Comparison of ENCODE assay signal across 19 cellular contexts in the genomic region with DNA sequence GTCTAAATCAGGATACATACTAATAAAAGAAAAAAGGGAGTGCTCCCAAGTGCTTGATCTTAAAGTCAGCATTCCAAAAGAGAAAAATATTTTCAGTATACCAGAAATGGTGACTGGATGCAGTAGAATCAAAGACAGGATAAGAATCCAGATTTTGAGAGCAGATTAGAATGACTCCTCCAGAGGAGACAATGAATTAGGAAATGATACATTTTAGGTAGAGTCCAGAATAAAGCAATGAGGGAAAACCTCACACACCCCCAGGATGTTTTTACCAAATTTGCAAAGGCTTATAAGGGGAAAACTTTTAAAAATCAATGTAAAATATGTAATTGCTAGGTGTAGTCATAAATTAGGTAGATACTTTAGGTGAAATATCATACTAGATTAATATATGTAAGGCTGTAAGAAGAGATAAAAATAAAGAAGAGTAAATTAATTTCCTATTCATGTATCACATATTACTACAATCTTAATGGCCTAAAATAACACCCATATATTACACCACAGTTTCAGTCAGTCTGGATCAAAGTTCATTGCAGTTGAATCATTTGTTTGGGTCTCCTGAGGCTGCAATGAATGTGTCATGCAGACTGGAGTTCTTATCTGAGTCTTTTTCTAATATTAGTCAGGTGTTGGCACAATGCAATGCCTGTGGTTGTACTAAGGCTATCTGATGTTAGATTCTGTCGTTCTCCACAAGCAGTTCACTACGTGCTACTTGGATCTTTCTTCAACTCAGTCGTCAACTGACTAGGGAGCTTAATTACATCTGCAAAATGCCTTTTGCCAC.
A peak's percentile ranks its signal among the peaks of the same experiment; 100 is the strongest.
DNase-seq lines count a peak whose midpoint lies in the region; ATAC-seq and TF ChIP-seq lines count a peak whose summit lies in the region.
"Had no signal": no experiment of that assay in that cellular context is flagged by ENCODE, and none has a peak within 500 bp of the region (broad histone marks: within the 10 kb centered on the region; RNA-seq: fewer than 3 reads in every experiment).

No MANE protein-coding gene starts in this region.

- H3K4me1 Mint-ChIP-seq in osteocyte (ENCODE audit: unreplicated experiment), result no peaks in the 10 kb centered on the region
- H3K4me1 Mint-ChIP-seq: memory B cell, WTC11 had no signal

- no peak overlapping the region for H3K27ac Mint-ChIP-seq in osteocyte (ENCODE audit: unreplicated experiment)
- H3K27ac Mint-ChIP-seq: activated T-helper 2 cell treated with anti-CD3 and anti-CD28 coated beads, Interferon-gamma antibody, Interleukin-2, Interleukin-4, amounts not matched to agents 10 μg/mL and 5 μg/mL and 100 μg/mL, durations not matched to agents 14 hours and 24 hours and 36 hours; memory B cell; WTC11 had no signal

- 45% methylated on average over 3 of the region's 3 CpGs for WGBS in smooth muscle cell (ENCODE audit: low lambda C conversion rate)
- WGBS in esophagus muscularis mucosa, result 61% methylated on average over 3 of the region's 3 CpGs

- H3K27me3 Mint-ChIP-seq in osteocyte (ENCODE audit: unreplicated experiment), result no peaks in the 10 kb centered on the region
- H3K27me3 Mint-ChIP-seq: memory B cell had no signal

- intact Hi-C loops in left ventricle myocardium superior (cut with micrococcal nuclease) (no loop called here), esophagus muscularis mucosa (cut with DNase I) (no loop called here)

- peak overlapping the region; percentile 13 for H3K4me2 ChIP-seq in smooth muscle cell
- H3K4me2 ChIP-seq: BLaER1 had no signal

- no peaks in the 10 kb centered on the region for H3K9me3 Mint-ChIP-seq in osteocyte (ENCODE audit: unreplicated experiment)

- no peaks in the 10 kb centered on the region for H3K79me2 ChIP-seq in smooth muscle cell (ENCODE audit: low read depth)

- peak; percentile 82 for ATAC-seq in left ventricle myocardium superior
- ATAC-seq: WTC11 had no signal

- DNase-seq in MG63 (peak; percentile 52), choroid plexus epithelial cell (ENCODE audit: low read depth) (peak; percentile 0), left ventricle myocardium superior (no peak), smooth muscle cell (lab: John Stamatoyannopoulos, UW; ENCODE audit: unreplicated experiment) (no peak), GOT3 (lab: John Stamatoyannopoulos, UW) (no peak), esophagus muscularis mucosa (ENCODE audit: extremely low spot score) (no peak), osteocyte (ENCODE audit: extremely low spot score, unreplicated experiment) (no peak)
- DNase-seq: DMS79; dorsolateral prefrontal cortex; IMR-90; NCI-H1092; NCI-H82; sigmoid colon; stimulated activated CD4-positive, alpha-beta T cell treated with anti-CD3 and anti-CD28 coated beads, Interleukin-4, amount 100 ng/mL, for 4 hours; thyroid gland had no signal

- TF ChIP-seq CTCF in choroid plexus epithelial cell (conservative IDR thresholded peaks at IDR 0.05; ENCODE audit: low read depth, low read length) (no peak), smooth muscle cell (IDR thresholded peaks at IDR 0.05; ENCODE audit: borderline replicate concordance, insufficient read depth, poor library complexity, severe bottlenecking) (no peak), esophagus muscularis mucosa (IDR thresholded peaks at IDR 0.05) (no peak), osteocyte (IDR thresholded peaks at IDR 0.05) (no peak)

- H2AFZ ChIP-seq in smooth muscle cell (ENCODE audit: low read depth), result no peak overlapping the region

- no peak overlapping the region for H3K9ac ChIP-seq in smooth muscle cell (ENCODE audit: low read depth)
- H3K9ac ChIP-seq: BLaER1 had no signal

- H3K4me3 ChIP-seq in MG63, result no peak overlapping the region
- no peak overlapping the region for H3K4me3 ChIP-seq in choroid plexus epithelial cell (ENCODE audit: low read depth, low read length)
- no peak overlapping the region for H3K4me3 ChIP-seq in smooth muscle cell
- H3K4me3 ChIP-seq in esophagus muscularis mucosa, result no peak overlapping the region
- H3K4me3 ChIP-seq: BLaER1, dorsolateral prefrontal cortex, sigmoid colon, thyroid gland had no signal

- no peaks in the 10 kb centered on the region for H3K36me3 Mint-ChIP-seq in osteocyte (ENCODE audit: unreplicated experiment)
- H3K36me3 Mint-ChIP-seq: memory B cell, WTC11 had no signal

- no peaks in the 10 kb centered on the region for H3K27me3 ChIP-seq in MG63
- H3K27me3 ChIP-seq in smooth muscle cell (ENCODE audit: low read depth), result no peaks in the 10 kb centered on the region
- H3K27me3 ChIP-seq in esophagus muscularis mucosa, result no peaks in the 10 kb centered on the region
- H3K27me3 ChIP-seq: BLaER1, dorsolateral prefrontal cortex, sigmoid colon, thyroid gland had no signal

- no peak for TF ChIP-seq POLR2A in esophagus muscularis mucosa (IDR thresholded peaks at IDR 0.05; ENCODE audit: low read depth)

- H3F3A ChIP-seq in smooth muscle cell (ENCODE audit: low read depth), result no peaks in the 10 kb centered on the region

- H3K9me3 ChIP-seq in MG63 (no peaks in the 10 kb centered on the region), smooth muscle cell (replicated peaks; ENCODE audit: low read depth) (no peaks in the 10 kb centered on the region), esophagus muscularis mucosa (no peaks in the 10 kb centered on the region)
- H3K9me3 ChIP-seq: BLaER1, sigmoid colon, thyroid gland had no signal

- TF ChIP-seq EP300 in esophagus muscularis mucosa (IDR thresholded peaks at IDR 0.05), result no peak

- no peak overlapping the region for H3K27ac ChIP-seq in smooth muscle cell (ENCODE audit: low read depth)
- no peak overlapping the region for H3K27ac ChIP-seq in esophagus muscularis mucosa (replicated peaks in 1 of 4)
- H3K27ac ChIP-seq: BLaER1, dorsolateral prefrontal cortex, sigmoid colon, thyroid gland had no signal

- H3K4me3 Mint-ChIP-seq in osteocyte (ENCODE audit: unreplicated experiment), result no peak overlapping the region
- H3K4me3 Mint-ChIP-seq: memory B cell, WTC11 had no signal

- H3K4me1 ChIP-seq in smooth muscle cell (ENCODE audit: low read depth) (no peaks in the 10 kb centered on the region), esophagus muscularis mucosa (no peaks in the 10 kb centered on the region)
- H3K4me1 ChIP-seq: sigmoid colon, thyroid gland had no signal

- H4K20me1 ChIP-seq in smooth muscle cell (ENCODE audit: low read depth), result no peaks in the 10 kb centered on the region
- H4K20me1 ChIP-seq: BLaER1 had no signal

- H3K36me3 ChIP-seq in MG63, result no peaks in the 10 kb centered on the region
- H3K36me3 ChIP-seq in smooth muscle cell (ENCODE audit: low read depth), result no peaks in the 10 kb centered on the region
- no peaks in the 10 kb centered on the region for H3K36me3 ChIP-seq in esophagus muscularis mucosa
- H3K36me3 ChIP-seq: BLaER1, sigmoid colon, thyroid gland had no signal

Comparison
In these comparisons a context has a peak if more than half of its experiments do, and no peak if none do; other contexts are left out.
1. DNase-seq: peak in MG63 (single experiment) and choroid plexus epithelial cell (single experiment); none in left ventricle myocardium superior (single experiment), smooth muscle cell (single experiment), GOT3 (single experiment), esophagus muscularis mucosa (single experiment) and osteocyte (single experiment).